In the genomic region with DNA sequence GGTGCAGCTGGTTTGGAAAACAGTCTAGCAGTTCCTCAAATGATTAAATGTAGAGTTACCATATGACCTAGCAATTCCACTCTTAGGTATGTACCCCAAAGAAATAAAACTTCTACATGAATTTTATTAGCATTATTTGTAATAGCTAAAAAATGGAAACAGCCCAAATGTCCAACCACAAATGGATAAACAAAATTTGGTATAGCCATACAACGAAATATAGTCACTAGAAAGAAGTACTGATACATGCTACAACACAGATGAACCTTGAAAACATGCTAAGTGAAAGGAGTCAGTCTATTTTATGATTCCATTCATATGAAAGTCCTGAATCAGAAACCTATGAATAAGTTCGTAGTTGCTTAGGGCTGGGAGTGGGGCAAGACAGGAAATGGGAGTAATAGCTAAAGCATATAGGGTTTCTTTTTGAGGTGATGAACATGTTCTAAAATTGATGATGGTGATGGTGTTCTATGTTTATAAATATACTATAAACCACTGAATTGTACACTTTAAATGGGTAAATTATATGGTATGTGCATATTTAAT, we compare ENCODE assay signal across 32 cellular contexts. TPM values are rescaled to one million over a fixed set of nuclear protein-coding genes. Genes with fewer than 3 reads are reported as not detected.
"Had no signal": no experiment of that assay in that cellular context is flagged by ENCODE, and none has a peak within 500 bp of the region (broad histone marks: within the 10 kb centered on the region; RNA-seq: fewer than 3 reads in every experiment).

No MANE protein-coding gene starts in this region.

- H3K9ac ChIP-seq: SK-N-SH had no signal

- H3K27ac ChIP-seq: SJSA1 had no signal

- H3K4me3 Mint-ChIP-seq: activated CD4-positive, alpha-beta T cell treated with anti-CD3 and anti-CD28 coated beads for 36 hours; activated CD4-positive, alpha-beta T cell treated with anti-CD3 and anti-CD28 coated beads, Interleukin-2, amount 10 ng/mL, durations not matched to agents 7 days and 5 days; activated CD8-positive, alpha-beta T cell treated with anti-CD3 and anti-CD28 coated beads, Interleukin-2, amount 10 ng/mL, durations not matched to agents 7 days and 5 days; activated naive CD4-positive, alpha-beta T cell treated with anti-CD3 and anti-CD28 coated beads, Interleukin-2, amount 10 ng/mL, durations not matched to agents 7 days and 5 days; activated naive CD8-positive, alpha-beta T cell; activated naive CD8-positive, alpha-beta T cell treated with anti-CD3 and anti-CD28 coated beads, Interleukin-2, amount 50 U/mL, for 24 hours; activated T-cell treated with anti-CD3 and anti-CD28 coated beads, Interleukin-2, amount 50 U/mL, for 24 hours; brain; T-helper 1 cell treated with Interleukin-12 subunit alpha and Interleukin-12 subunit beta and Interleukin-4 antibody, amounts not matched to agents 30 μg/mL and 1 μg/mL, for 36 hours; T-helper 2 cell treated with Interferon-gamma antibody and Interleukin-4, amounts not matched to agents 5 μg/mL and 100 μg/mL, for 36 hours; WTC11 had no signal

- FAIRE-seq: colon, TTC549 had no signal

- ATAC-seq: activated CD4-positive, alpha-beta T cell treated with anti-CD3 and anti-CD28 coated beads for 36 hours; activated CD4-positive, CD25-positive, alpha-beta regulatory T cell treated with anti-CD3 and anti-CD28 coated beads, Interleukin-2, amount 50 U/mL, for 24 hours; activated CD8-positive, alpha-beta T cell treated with anti-CD3 and anti-CD28 coated beads, Interleukin-2, amount 10 ng/mL, durations not matched to agents 7 days and 5 days; activated naive CD8-positive, alpha-beta T cell treated with anti-CD3 and anti-CD28 coated beads, Interleukin-2, amount 50 U/mL, for 24 hours; Panc1; WTC11 had no signal

- H3K4me2 ChIP-seq: SK-N-SH had no signal

- H3K36me3 Mint-ChIP-seq: activated naive CD4-positive, alpha-beta T cell treated with anti-CD3 and anti-CD28 coated beads, Interleukin-2, amount 10 ng/mL, durations not matched to agents 7 days and 5 days; activated naive CD8-positive, alpha-beta T cell; brain; WTC11 had no signal

- H3K4me1 Mint-ChIP-seq: activated CD4-positive, alpha-beta T cell treated with anti-CD3 and anti-CD28 coated beads, Interleukin-2, amount 10 ng/mL, durations not matched to agents 7 days and 5 days; activated naive CD4-positive, alpha-beta T cell treated with anti-CD3 and anti-CD28 coated beads, Interleukin-2, amount 10 ng/mL, durations not matched to agents 7 days and 5 days; activated naive CD8-positive, alpha-beta T cell treated with anti-CD3 and anti-CD28 coated beads, Interleukin-2, amount 50 U/mL, for 24 hours; brain had no signal

- H3K9me3 Mint-ChIP-seq: activated CD4-positive, alpha-beta T cell treated with anti-CD3 and anti-CD28 coated beads, Interleukin-2, amount 10 ng/mL, durations not matched to agents 7 days and 5 days; activated naive CD4-positive, alpha-beta T cell treated with anti-CD3 and anti-CD28 coated beads, Interleukin-2, amount 10 ng/mL, durations not matched to agents 7 days and 5 days; activated naive CD8-positive, alpha-beta T cell treated with anti-CD3 and anti-CD28 coated beads, Interleukin-2, amount 50 U/mL, for 24 hours; activated T-cell treated with anti-CD3 and anti-CD28 coated beads, Interleukin-2, amount 50 U/mL, for 24 hours; T-helper 1 cell treated with Interleukin-12 subunit alpha and Interleukin-12 subunit beta and Interleukin-4 antibody, amounts not matched to agents 30 μg/mL and 1 μg/mL, for 36 hours; T-helper 2 cell treated with Interferon-gamma antibody and Interleukin-4, amounts not matched to agents 5 μg/mL and 100 μg/mL, for 36 hours; WTC11 had no signal

- H3K9me3 ChIP-seq: SJSA1, SK-N-SH had no signal

- H3K36me3 ChIP-seq: SJSA1 had no signal

- H3K27ac Mint-ChIP-seq: activated CD4-positive, alpha-beta T cell treated with anti-CD3 and anti-CD28 coated beads for 36 hours; activated CD4-positive, alpha-beta T cell treated with anti-CD3 and anti-CD28 coated beads, Interleukin-2, amount 10 ng/mL, durations not matched to agents 7 days and 5 days; activated CD8-positive, alpha-beta T cell treated with anti-CD3 and anti-CD28 coated beads, Interleukin-2, amount 10 ng/mL, durations not matched to agents 7 days and 5 days; activated naive CD4-positive, alpha-beta T cell treated with anti-CD3 and anti-CD28 coated beads, Interleukin-2, amount 10 ng/mL, durations not matched to agents 7 days and 5 days; activated naive CD8-positive, alpha-beta T cell; activated naive CD8-positive, alpha-beta T cell treated with anti-CD3 and anti-CD28 coated beads, Interleukin-2, amount 50 U/mL, for 24 hours; activated T-cell treated with anti-CD3 and anti-CD28 coated beads, Interleukin-2, amount 50 U/mL, for 24 hours; brain; T-helper 1 cell treated with Interleukin-12 subunit alpha and Interleukin-12 subunit beta and Interleukin-4 antibody, amounts not matched to agents 30 μg/mL and 1 μg/mL, for 36 hours; T-helper 2 cell treated with Interferon-gamma antibody and Interleukin-4, amounts not matched to agents 5 μg/mL and 100 μg/mL, for 36 hours; WTC11 had no signal

- H3K4me3 ChIP-seq: SJSA1 had no signal

- DNase-seq: activated CD4-positive, alpha-beta T cell treated with anti-CD3 and anti-CD28 coated beads for 36 hours; activated CD4-positive, alpha-beta T cell treated with anti-CD3 and anti-CD28 coated beads, Interleukin-2, amount 10 ng/mL, durations not matched to agents 7 days and 5 days; activated CD4-positive, alpha-beta T cell treated with anti-CD3 and anti-CD28 coated beads, Interleukin-2, amount 50 U/mL, for 48 hours; activated CD8-positive, alpha-beta T cell treated with anti-CD3 and anti-CD28 coated beads, Interleukin-2, amount 10 ng/mL, durations not matched to agents 7 days and 5 days; activated gamma-delta T cell treated with Interleukin-2 at 50 U/mL for 16 hours; activated naive CD4-positive, alpha-beta T cell treated with anti-CD3 and anti-CD28 coated beads, Interleukin-2, amount 10 ng/mL, durations not matched to agents 7 days and 5 days; activated naive CD8-positive, alpha-beta T cell treated with anti-CD3 and anti-CD28 coated beads, Interleukin-2, amount 50 U/mL, for 24 hours; activated T-cell treated with anti-CD3 and anti-CD28 coated beads, Interleukin-2, amount 50 U/mL, for 24 hours; anterior cingulate cortex; central memory CD4-positive, alpha-beta T cell; NCI-H1105; NCI-H1417 treated with DMSO at 0.1 percent for 48 hours; NCI-H187 treated with DMSO at 0.1 percent for 48 hours; NCI-H2081; NCI-H2171 treated with DMSO at 0.1 percent for 48 hours; NCI-H226; NCI-H446 treated with DMSO at 0.1 percent for 48 hours; NCI-H524; SHP77; SK-N-SH had no signal

- H3K4me1 ChIP-seq: SJSA1 had no signal

RNA-seq across cellular contexts. Expression of gene SOWAHA, which starts 46.9 kb away (rescaled TPM):
- total RNA-seq: activated CD4-positive, alpha-beta T cell treated with anti-CD3 and anti-CD28 coated beads, Interleukin-2, amount 10 ng/mL, durations not matched to agents 7 days and 5 days; activated CD8-positive, alpha-beta T cell treated with anti-CD3 and anti-CD28 coated beads, Interleukin-2, amount 10 ng/mL, durations not matched to agents 7 days and 5 days; MCF 10A; RPMI7951; SJSA1 had no signal
